6 cellular contexts compared by ENCODE assay signal in genomic region chr16:49953090-49953489, GRCh38.
"Had no signal": no experiment of that assay in that cellular context is flagged by ENCODE, and none has a peak within 500 bp of the region (broad histone marks: within the 10 kb centered on the region; RNA-seq: fewer than 3 reads in every experiment).

No MANE protein-coding gene starts in this region.

- H3K4me3 ChIP-seq: GM23338, HAP-1 had no signal

- H3K9me3 ChIP-seq: HAP-1 had no signal

- ATAC-seq: GM23338, HCT116 had no signal

- H2AFZ ChIP-seq: GM23338 had no signal

- H3K36me3 ChIP-seq: HAP-1 had no signal

- H3K4me1 ChIP-seq: HAP-1 had no signal

- H3K4me2 ChIP-seq: GM23338 had no signal

- DNase-seq: H7, Kasumi-1, KG1 had no signal
